In the genomic region with DNA sequence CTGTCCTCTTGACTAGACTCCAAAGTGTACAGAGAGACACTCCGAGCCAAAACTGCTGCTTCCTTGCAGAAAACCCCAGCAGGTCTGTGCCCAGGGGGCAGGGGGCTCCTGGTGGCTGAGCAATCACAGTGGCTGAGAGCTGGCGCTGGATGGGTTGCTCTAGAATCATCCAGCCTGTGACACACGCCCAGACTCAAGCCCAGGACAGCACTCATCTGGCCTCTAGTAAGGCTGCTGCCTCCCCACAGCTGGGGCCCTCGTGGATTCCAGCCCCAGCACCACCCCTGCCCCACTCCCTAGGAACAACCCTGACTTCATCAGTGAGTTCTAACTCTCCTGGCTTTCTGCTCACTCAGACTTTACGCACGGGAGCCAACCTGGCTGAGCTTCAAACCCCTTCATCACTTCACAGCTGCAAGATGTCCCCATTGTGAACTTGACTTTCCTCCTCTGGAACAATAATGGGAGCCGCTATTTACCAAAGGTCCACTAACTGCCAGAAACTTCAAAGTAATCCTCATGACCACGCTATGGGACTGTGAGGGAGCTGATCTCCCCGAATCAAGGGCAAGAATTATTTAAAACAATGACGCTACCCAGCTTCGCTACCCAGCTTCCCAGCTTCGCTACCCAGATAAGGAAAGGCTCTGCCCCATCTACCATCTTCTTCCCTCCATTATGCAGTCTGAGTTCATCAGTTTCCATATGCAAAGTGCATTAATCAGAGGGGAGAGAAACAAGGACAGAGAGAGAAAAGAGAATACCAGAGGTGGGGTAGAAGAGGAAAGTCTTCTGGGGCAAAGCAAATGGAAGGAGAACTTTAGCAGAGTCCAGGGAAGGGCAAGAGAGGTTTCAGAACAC, we compare ENCODE assay signal across 16 cellular contexts.
DNase-seq lines count a peak whose midpoint lies in the region; ATAC-seq and TF ChIP-seq lines count a peak whose summit lies in the region.
"Had no signal": no experiment of that assay in that cellular context is flagged by ENCODE, and none has a peak within 500 bp of the region (broad histone marks: within the 10 kb centered on the region; RNA-seq: fewer than 3 reads in every experiment).

No MANE protein-coding gene starts in this region.

- TF ChIP-seq CTCF in brain (conservative IDR thresholded peaks at IDR 0.05) (no peak), heart right ventricle (IDR thresholded peaks at IDR 0.05) (no peak), parathyroid adenoma (IDR thresholded peaks at IDR 0.05) (no peak), HFFc6 (IDR thresholded peaks at IDR 0.05) (no peak)

- peak overlapping the region in 3 of 10 donors; percentile 6 to 17 (median 15) for H3K4me3 ChIP-seq in heart right ventricle
- H3K4me3 ChIP-seq in parathyroid adenoma (ENCODE audit: low read depth, low read length) = no peak overlapping the region
- H3K4me3 ChIP-seq: HAP-1, upper lobe of left lung had no signal

- peaks cover 0 to 15% (median 0%) of the 10 kb centered on the region in 7 donors for H3K27me3 ChIP-seq in heart right ventricle
- H3K27me3 ChIP-seq in parathyroid adenoma (ENCODE audit: control insufficient read depth, insufficient read depth, low read length) = no peaks in the 10 kb centered on the region
- H3K27me3 ChIP-seq: upper lobe of left lung had no signal

- H3K36me3 ChIP-seq in heart right ventricle (no peaks in the 10 kb centered on the region), parathyroid adenoma (ENCODE audit: control insufficient read depth, insufficient read depth, low read length) (no peaks in the 10 kb centered on the region)
- H3K36me3 ChIP-seq: HAP-1, upper lobe of left lung had no signal

- H3K4me1 ChIP-seq in heart right ventricle = peaks cover 0 to 42% (median 27%) of the 10 kb centered on the region in 9 donors
- peaks cover 7% of the 10 kb centered on the region for H3K4me1 ChIP-seq in parathyroid adenoma
- H3K4me1 ChIP-seq: HAP-1 had no signal

- peak; percentile 35 to 80 (median 70) for ATAC-seq in heart right ventricle
- no peak for ATAC-seq in GM21367 (IDR thresholded peaks at IDR 0.05; ENCODE audit: unreplicated experiment)

- no peak overlapping the region for H3K9ac ChIP-seq in parathyroid adenoma
- H3K9ac ChIP-seq: KMS-11 had no signal

- H3K4me2 ChIP-seq in parathyroid adenoma (ENCODE audit: low read length) = no peak overlapping the region
- H3K4me2 ChIP-seq: KMS-11 had no signal

- no peaks in the 10 kb centered on the region for H3K36me3 Mint-ChIP-seq in brain
- no peaks in the 10 kb centered on the region for H3K36me3 Mint-ChIP-seq in HFFc6 (ENCODE audit: low read depth)
- H3K36me3 Mint-ChIP-seq: activated naive CD8-positive, alpha-beta T cell treated with anti-CD3 and anti-CD28 coated beads, Interleukin-2, amount 10 ng/mL, durations not matched to agents 7 days and 5 days; CD8-positive, alpha-beta T cell; memory B cell had no signal

- DNase-seq in AG20443 (ENCODE audit: low spot score) = peak; percentile 25
- peak; percentile 43 to 49 for DNase-seq in heart right ventricle
- DNase-seq in HFFc6 = no peak
- no peak for DNase-seq in central memory CD4-positive, alpha-beta T cell
- no peak for DNase-seq in NCI-H1417 treated with DMSO at 0.1 percent for 48 hours (lab: John Stamatoyannopoulos, UW)

- peak overlapping the region in 4 of 5 experiments; percentile 2 to 74 (median 28) for H3K4me3 Mint-ChIP-seq in brain
- H3K4me3 Mint-ChIP-seq in HFFc6 = no peak overlapping the region
- H3K4me3 Mint-ChIP-seq: activated B cell treated with CpG ODN at 0.5 μM for 24 hours; activated naive CD8-positive, alpha-beta T cell treated with anti-CD3 and anti-CD28 coated beads, Interleukin-2, amount 10 ng/mL, durations not matched to agents 7 days and 5 days; CD8-positive, alpha-beta T cell; memory B cell; nephron progenitor cell had no signal

- H2AFZ ChIP-seq in parathyroid adenoma = peak overlapping the region; percentile 16

- H3K27ac ChIP-seq in heart right ventricle = peak overlapping the region in 6 of 10 donors; percentile 6 to 53 (median 22)
- H3K27ac ChIP-seq in parathyroid adenoma = no peak overlapping the region
- H3K27ac ChIP-seq: KMS-11, upper lobe of left lung had no signal

- H3K9me3 ChIP-seq in heart right ventricle (no peaks in the 10 kb centered on the region), parathyroid adenoma (ENCODE audit: control insufficient read depth, low read length) (no peaks in the 10 kb centered on the region)
- H3K9me3 ChIP-seq: HAP-1, upper lobe of left lung had no signal

- H3K4me1 Mint-ChIP-seq in brain (peaks cover 60% of the 10 kb centered on the region), HFFc6 (ENCODE audit: low read depth) (peaks cover 29% of the 10 kb centered on the region)

- 43 to 50% methylated on average over 12 of the region's 12 CpGs for WGBS in heart right ventricle, 2 donors

- H3K9me3 Mint-ChIP-seq in brain (no peaks in the 10 kb centered on the region), HFFc6 (no peaks in the 10 kb centered on the region)
- H3K9me3 Mint-ChIP-seq: activated B cell treated with CpG ODN at 0.5 μM for 24 hours; activated naive CD8-positive, alpha-beta T cell treated with anti-CD3 and anti-CD28 coated beads, Interleukin-2, amount 10 ng/mL, durations not matched to agents 7 days and 5 days; CD8-positive, alpha-beta T cell; memory B cell; nephron progenitor cell had no signal

- intact Hi-C loops in heart right ventricle (cut with DNase I) = loop anchor here (1.0 to 10.0 kb wide), 15 partner anchors 62 to 645 kb away; a partner anchor contains a TSS

- peaks cover 32% of the 10 kb centered on the region for H3K79me2 ChIP-seq in parathyroid adenoma

- H3K27ac Mint-ChIP-seq in brain (peak overlapping the region in 3 of 5 experiments; percentile 4 to 88 (median 15)), HFFc6 (no peak overlapping the region)
- H3K27ac Mint-ChIP-seq: activated B cell treated with CpG ODN at 0.5 μM for 24 hours; activated naive CD8-positive, alpha-beta T cell treated with anti-CD3 and anti-CD28 coated beads, Interleukin-2, amount 10 ng/mL, durations not matched to agents 7 days and 5 days; CD8-positive, alpha-beta T cell; memory B cell; nephron progenitor cell had no signal

- H3K27me3 Mint-ChIP-seq in brain (peaks cover 11% of the 10 kb centered on the region), HFFc6 (ENCODE audit: insufficient read depth) (peaks cover 25% of the 10 kb centered on the region)

Comparison
In these comparisons a context has a peak if more than half of its experiments do, and no peak if none do; other contexts are left out.
1. DNase-seq: peak in AG20443 (single experiment) and heart right ventricle (2 of 2); none in HFFc6 (single experiment), central memory CD4-positive, alpha-beta T cell (single experiment) and NCI-H1417 treated with DMSO at 0.1 percent for 48 hours (single experiment).